Comparison of ENCODE assay signal across 25 cellular contexts in the genomic region with DNA sequence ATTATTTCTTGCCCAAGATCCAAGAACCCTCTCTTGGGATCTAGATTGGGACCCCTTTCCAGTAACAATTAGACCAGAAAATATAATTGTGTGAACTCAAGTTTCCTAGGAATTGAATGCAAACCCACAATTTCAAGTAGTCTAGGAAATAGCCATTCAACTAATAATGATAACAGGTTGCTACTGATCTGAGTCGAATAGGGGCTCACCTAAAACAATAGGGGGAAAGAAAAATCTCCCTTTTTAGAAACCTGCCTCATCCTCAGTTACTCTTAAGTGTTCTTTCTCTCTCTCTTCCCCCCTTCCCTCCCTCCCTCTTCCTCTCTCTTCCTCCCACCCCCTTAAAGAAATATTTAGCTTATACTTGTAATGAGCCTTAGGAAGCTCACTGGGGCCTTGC.
"Had no signal": no experiment of that assay in that cellular context is flagged by ENCODE, and none has a peak within 500 bp of the region (broad histone marks: within the 10 kb centered on the region; RNA-seq: fewer than 3 reads in every experiment).

No MANE protein-coding gene starts in this region.

- H3K27me3 ChIP-seq: hepatocyte, testis, tibial nerve had no signal

- ATAC-seq: left cardiac atrium; left ventricle myocardium superior; natural killer cell treated with Interleukin-12 subunit alpha and Interleukin-12 subunit beta and Interleukin-15 and Interleukin-18, amount 100 ng/mL, for 72 hours; right lobe of liver; stimulated activated naive B cell treated with anti-CD40 and anti-IgM and Interleukin-4, amounts not matched to agents 10 μg/mL and 1 μg/mL and 100 μg/mL, for 72 hours; stimulated activated naive CD8-positive, alpha-beta T cell treated with anti-CD3 and anti-CD28 coated beads, Interleukin-15, amount 100 ng/mL, for 72 hours had no signal

- H3K9ac ChIP-seq: parathyroid adenoma had no signal

- H3K36me3 Mint-ChIP-seq: immature natural killer cell; stimulated activated naive B cell treated with anti-CD40 and anti-IgM and Interleukin-4, amounts not matched to agents 10 μg/mL and 1 μg/mL and 100 μg/mL, for 72 hours had no signal

- DNase-seq: cerebellar nuclear complex; foreskin melanocyte; head of caudate nucleus; immature natural killer cell; left cardiac atrium; left ventricle myocardium superior; mesenchymal stem cell; midbrain; retina; right lobe of liver; stimulated activated CD4-positive, alpha-beta T cell treated with anti-CD3 and anti-CD28 coated beads, Interleukin-2, amount 100 ng/mL, for 24 hours; stimulated activated CD4-positive, alpha-beta T cell treated with anti-CD3 and anti-CD28 coated beads, Interleukin-4, amount 100 ng/mL, for 4 hours; stimulated activated naive B cell treated with anti-CD40 and anti-IgM and Interleukin-4, amounts not matched to agents 10 μg/mL and 1 μg/mL and 100 μg/mL, for 72 hours; stimulated activated naive CD8-positive, alpha-beta T cell treated with anti-CD3 and anti-CD28 coated beads, Interleukin-15, amount 100 ng/mL, for 72 hours; testis had no signal

- FAIRE-seq: colon, endothelial cell of umbilical vein, keratinocyte had no signal

- H3K9me3 ChIP-seq: prostate gland, right lobe of liver, testis, tibial nerve had no signal

- H3K4me3 Mint-ChIP-seq: dendritic cell treated with granulocyte-macrophage colony-stimulating factor and Interleukin-4, amounts not matched to agents 40 ng/mL and 50 ng/mL, for 4 days; immature natural killer cell; natural killer cell treated with Interleukin-12 subunit alpha and Interleukin-12 subunit beta and Interleukin-15 and Interleukin-18, amount 100 ng/mL, for 72 hours; stimulated activated naive B cell treated with anti-CD40 and anti-IgM and Interleukin-4, amounts not matched to agents 10 μg/mL and 1 μg/mL and 100 μg/mL, for 72 hours; stimulated activated naive CD8-positive, alpha-beta T cell treated with anti-CD3 and anti-CD28 coated beads, Interleukin-15, amount 100 ng/mL, for 72 hours had no signal

- H3K27ac Mint-ChIP-seq: dendritic cell treated with granulocyte-macrophage colony-stimulating factor and Interleukin-4, amounts not matched to agents 40 ng/mL and 50 ng/mL, for 4 days; immature natural killer cell; natural killer cell treated with Interleukin-12 subunit alpha and Interleukin-12 subunit beta and Interleukin-15 and Interleukin-18, amount 100 ng/mL, for 72 hours; stimulated activated naive B cell treated with anti-CD40 and anti-IgM and Interleukin-4, amounts not matched to agents 10 μg/mL and 1 μg/mL and 100 μg/mL, for 72 hours; stimulated activated naive CD8-positive, alpha-beta T cell treated with anti-CD3 and anti-CD28 coated beads, Interleukin-15, amount 100 ng/mL, for 72 hours had no signal

- H3K9me3 Mint-ChIP-seq: dendritic cell treated with granulocyte-macrophage colony-stimulating factor and Interleukin-4, amounts not matched to agents 40 ng/mL and 50 ng/mL, for 4 days; natural killer cell treated with Interleukin-12 subunit alpha and Interleukin-12 subunit beta and Interleukin-15 and Interleukin-18, amount 100 ng/mL, for 72 hours; stimulated activated naive CD8-positive, alpha-beta T cell treated with anti-CD3 and anti-CD28 coated beads, Interleukin-15, amount 100 ng/mL, for 72 hours had no signal

- H3K4me1 Mint-ChIP-seq: immature natural killer cell; stimulated activated naive B cell treated with anti-CD40 and anti-IgM and Interleukin-4, amounts not matched to agents 10 μg/mL and 1 μg/mL and 100 μg/mL, for 72 hours; stimulated activated naive CD8-positive, alpha-beta T cell treated with anti-CD3 and anti-CD28 coated beads, Interleukin-15, amount 100 ng/mL, for 72 hours had no signal

- H3K27ac ChIP-seq: hepatocyte, parathyroid adenoma, prostate gland, right lobe of liver, testis, tibial nerve had no signal

- H3K36me3 ChIP-seq: prostate gland, right lobe of liver, tibial nerve had no signal

- H3K4me3 ChIP-seq: hepatocyte, lung, prostate gland, right lobe of liver, testis, tibial nerve had no signal

- H3K27me3 Mint-ChIP-seq: dendritic cell treated with granulocyte-macrophage colony-stimulating factor and Interleukin-4, amounts not matched to agents 40 ng/mL and 50 ng/mL, for 4 days; natural killer cell treated with Interleukin-12 subunit alpha and Interleukin-12 subunit beta and Interleukin-15 and Interleukin-18, amount 100 ng/mL, for 72 hours; stimulated activated naive B cell treated with anti-CD40 and anti-IgM and Interleukin-4, amounts not matched to agents 10 μg/mL and 1 μg/mL and 100 μg/mL, for 72 hours; stimulated activated naive CD8-positive, alpha-beta T cell treated with anti-CD3 and anti-CD28 coated beads, Interleukin-15, amount 100 ng/mL, for 72 hours had no signal

- H3K4me1 ChIP-seq: parathyroid adenoma, prostate gland, right lobe of liver, testis, tibial nerve had no signal
